ENCODE assay signal across 7 cellular contexts in the genomic region with DNA sequence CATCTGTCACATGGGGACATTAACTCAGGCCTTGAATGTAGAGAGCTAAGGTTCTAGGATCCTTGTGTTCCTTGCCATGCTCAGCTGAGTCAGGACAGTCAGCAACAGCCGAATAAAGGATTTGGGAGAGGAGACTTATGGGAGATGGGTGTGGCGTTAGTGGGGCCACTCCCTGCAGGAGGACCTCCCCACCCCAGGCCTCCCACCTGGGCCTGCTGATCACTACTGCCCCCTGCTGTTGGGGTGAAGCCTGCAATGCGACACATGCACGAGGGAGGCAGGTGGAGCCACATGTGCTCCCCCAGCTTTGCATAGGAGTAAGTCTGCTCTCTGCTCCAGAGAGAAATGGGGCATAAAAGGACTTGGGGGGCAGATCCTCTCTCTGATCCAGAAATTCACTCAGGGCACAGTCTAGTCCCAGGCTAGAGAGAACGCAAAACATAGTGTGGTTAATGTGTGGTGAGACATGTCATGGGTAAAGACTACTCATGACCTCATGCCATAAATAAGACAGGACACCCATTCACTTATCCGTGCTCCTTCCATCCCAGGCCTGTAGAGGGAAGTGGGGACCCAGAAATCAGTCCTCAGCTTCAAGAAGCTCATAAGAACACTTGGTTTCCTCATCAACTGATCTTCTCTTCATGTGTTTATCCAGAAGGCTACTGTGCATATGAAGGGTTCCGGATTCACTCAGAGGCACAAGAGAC. TPM values are rescaled to one million over a fixed set of nuclear protein-coding genes. Genes with fewer than 3 reads are reported as not detected.
DNase-seq lines count a peak whose midpoint lies in the region; ATAC-seq, FAIRE-seq and TF ChIP-seq lines count a peak whose summit lies in the region.

No MANE protein-coding gene starts in this region.

- H3K4me1 ChIP-seq in ovary (ENCODE audit: insufficient read depth), result peaks cover 3% of the 10 kb centered on the region

- WGBS in ovary, 3 donors, result 83 to 86% (median 85%) methylated on average over 7 of the region's 7 CpGs

- no peaks in the 10 kb centered on the region for H3K9me3 ChIP-seq in MG63
- H3K9me3 ChIP-seq in ovary, result no peaks in the 10 kb centered on the region

- DNase-seq in GM12891 (ENCODE audit: insufficient read length, low spot score), result no peak
- peak; percentile 51 for DNase-seq in MG63
- DNase-seq in coronary artery (ENCODE audit: low spot score), result peak; percentile 65
- DNase-seq in ovary, result no peak
- no peak for DNase-seq in SHP77 treated with DMSO at 0.1 percent for 48 hours (lab: John Stamatoyannopoulos, UW)

- H3K4me3 ChIP-seq in MG63, result no peak overlapping the region
- no peak overlapping the region for H3K4me3 ChIP-seq in coronary artery
- H3K4me3 ChIP-seq in ovary, result no peak overlapping the region

- peak; percentile 9 for FAIRE-seq in GM12891 (lab: Jason Lieb, UNC)

- H3K27me3 ChIP-seq in MG63 (0 out of 2 replicates have a peak, but pooled peaks cover 2% of the 10 kb centered on the region), ovary (no peaks in the 10 kb centered on the region)

- ATAC-seq in GM21723 (IDR thresholded peaks at IDR 0.05; ENCODE audit: unreplicated experiment) (no peak), HG02763 (IDR thresholded peaks at IDR 0.05; ENCODE audit: unreplicated experiment) (no peak)

- no peak for TF ChIP-seq CTCF in coronary artery (IDR thresholded peaks at IDR 0.05)
- peak in 2 of 3 donors; percentile 16 to 18 for TF ChIP-seq CTCF in ovary (IDR thresholded peaks at IDR 0.05)

- H3K36me3 ChIP-seq in MG63, result no peaks in the 10 kb centered on the region
- H3K36me3 ChIP-seq in ovary, result no peaks in the 10 kb centered on the region

- TF ChIP-seq POLR2A in GM12891 (IDR thresholded peaks at IDR 0.05; ENCODE audit: low read depth, low read length) (no peak), ovary (IDR thresholded peaks at IDR 0.05) (no peak)

- intact Hi-C loops in ovary (cut with DNase I), result no loop called here

- no peak for TF ChIP-seq EP300 in ovary (IDR thresholded peaks at IDR 0.05)

- H3K27ac ChIP-seq in coronary artery (no peak overlapping the region), ovary (peak overlapping the region in 1 of 2 donors; percentile 2)

TF ChIP-seq in GM12891, 5 proteins besides CTCF, POLR2A, EP300 and RAD21:
- no peak for TF ChIP-seq POU2F2 (IDR thresholded peaks at IDR 0.05; ENCODE audit: low read depth, low read length)
- no peak for TF ChIP-seq PAX5 (IDR thresholded peaks at IDR 0.05; ENCODE audit: insufficient read depth, low read length, severe bottlenecking)
- TF ChIP-seq POLR2AphosphoS5 (IDR thresholded peaks at IDR 0.05; ENCODE audit: low read depth, low read length), result no peak

RNA-seq across cellular contexts. Expression of a gene that starts 19.4 kb away (rescaled TPM):
- polyA plus RNA-seq in GM12891 (2012; ENCODE audit: low read depth, missing spikeins), result 0.83 TPM
- 1.8 TPM in 1 of 2 replicates, not detected in the other for total RNA-seq in MG63 (2014; rRNA removed; shearing (Covaris generic); ENCODE audit: low replicate concordance)
- 1,000 to 10,000 TPM in 4 of 7 donors, 100 to 1,000 TPM in 3; 599 to 1,818 (median 1,035) TPM for total RNA-seq in ovary
- polyA plus RNA-seq in ovary, result 1,000 to 10,000 TPM; 1,326 to 3,076 TPM

RNA-seq across cellular contexts. Expression of a gene that starts 43.9 kb away (rescaled TPM):
- not detected for polyA plus RNA-seq in GM12891 (2012; ENCODE audit: low read depth, missing spikeins)
- total RNA-seq in MG63 (2014; rRNA removed; shearing (Covaris generic); ENCODE audit: low replicate concordance), result not detected in 2 replicates
- total RNA-seq in ovary, result 1 to 10 TPM in 1 of 7 donors, under 1 TPM in 1, not detected in 5; 0.69 to 2.3 TPM
- under 1 TPM in 1 of 2 donors, not detected in 1; 0.13 TPM for polyA plus RNA-seq in ovary

Comparison
In these comparisons a context has a peak if more than half of its experiments do, and no peak if none do; other contexts are left out.
1. DNase-seq: peak in MG63 (single experiment) and coronary artery (single experiment); none in GM12891 (single experiment), ovary (0 of 5) and SHP77 treated with DMSO at 0.1 percent for 48 hours (single experiment).
2. RNA of a gene that starts 19.4 kb away (total RNA-seq): 599 to 1,818 TPM in ovary; 1.8 TPM in MG63; every median in the first group is over 100 times any median in the second.